In genomic region chr12:121295746-121296617, GRCh38 we compare ENCODE assay signal across 1 cellular context.
TF ChIP-seq lines count a peak whose summit lies in the region.

No MANE protein-coding gene starts in this region.

TF ChIP-seq in K562, 482 proteins besides CTCF, POLR2A, EP300 and RAD21 (continues in another document):
- TF ChIP-seq CTBP1 (IDR thresholded peaks at IDR 0.05; ENCODE audit: borderline replicate concordance) (no peak), SREBF1 (IDR thresholded peaks at IDR 0.05; ENCODE audit: borderline replicate concordance, low read depth, low read length) (no peak), NR1H2 (CRISPR knock-in tag; IDR thresholded peaks at IDR 0.05) (peak; percentile 83; the same call in 1 of the 2 replicates), EGR1 (conservative IDR thresholded peaks at IDR 0.05) (0 out of 2 replicates have a peak, but pooled peaks have one; percentile 17), FOXJ2 (tag; IDR thresholded peaks at IDR 0.05) (no peak), MYC (IDR thresholded peaks at IDR 0.05; ENCODE audit: low read depth, low read length) (peak; percentile 95), MYC (CRISPR knock-in tag; IDR thresholded peaks at IDR 0.05; ENCODE audit: borderline replicate concordance, low read depth) (peak; percentile 68; the same call in 1 of the 2 replicates), RBM14 (IDR thresholded peaks at IDR 0.05; ENCODE audit: borderline replicate concordance, insufficient read depth, low read depth, low read length) (no peak), U2AF1 (optimal IDR thresholded peaks at IDR 0.05; ENCODE audit: low read depth, low read length) (no peak), PTBP1 (IDR thresholded peaks at IDR 0.05; ENCODE audit: low read depth, low read length) (no peak; the same call in 1 of the 2 replicates), PHTF2 (CRISPR knock-in tag; IDR thresholded peaks at IDR 0.05) (no peak), SP2 (IDR thresholded peaks at IDR 0.05; ENCODE audit: extremely low read depth, low read depth, low read length, poor library complexity, severe bottlenecking) (no peak), MXI1 (IDR thresholded peaks at IDR 0.05; ENCODE audit: low read depth, low read length) (peak; percentile 89), ZNF134 (CRISPR knock-in tag; conservative IDR thresholded peaks at IDR 0.05) (no peak), TAF15 (IDR thresholded peaks at IDR 0.05; ENCODE audit: low read depth, low read length) (no peak), XRCC5 (IDR thresholded peaks at IDR 0.05; ENCODE audit: low read depth, low read length) (no peak), JUND (IDR thresholded peaks at IDR 0.05; ENCODE audit: borderline replicate concordance, low read depth, low read length) (no peak), JUND (tag; IDR thresholded peaks at IDR 0.05; ENCODE audit: borderline replicate concordance, low read depth, low read length) (no peak), ZNF511 (CRISPR knock-in tag; IDR thresholded peaks at IDR 0.05) (0 out of 2 replicates have a peak, but pooled peaks have one; percentile 30), ZBTB9 (CRISPR knock-in tag; IDR thresholded peaks at IDR 0.05) (no peak), FIP1L1 (IDR thresholded peaks at IDR 0.05; ENCODE audit: low read depth, low read length, poor library complexity, severe bottlenecking) (peak; percentile 40), ZNF354B (CRISPR knock-in tag; IDR thresholded peaks at IDR 0.05) (no peak), SAFB (IDR thresholded peaks at IDR 0.05; ENCODE audit: borderline replicate concordance, low read depth, low read length) (peak; percentile 62), NR2C2 (CRISPR knock-in tag; IDR thresholded peaks at IDR 0.05) (0 out of 2 replicates have a peak, but pooled peaks have one; percentile 38), NR2C2 (tag; IDR thresholded peaks at IDR 0.05) (peak; percentile 57; the same call in 1 of the 2 replicates), FOXA3 (CRISPR knock-in tag; conservative IDR thresholded peaks at IDR 0.05 in 1 of 2, IDR thresholded peaks at IDR 0.05 in 1 of 2) (peak in 1 of 2 experiments; percentile 54; a peak in 1 of 4 replicates), NR3C1 (CRISPR knock-in tag; IDR thresholded peaks at IDR 0.05) (no peak), TOE1 (IDR thresholded peaks at IDR 0.05; ENCODE audit: borderline replicate concordance) (no peak), TOE1 (CRISPR knock-in tag; IDR thresholded peaks at IDR 0.05; ENCODE audit: borderline replicate concordance, low read depth) (no peak), DIDO1 (tag; IDR thresholded peaks at IDR 0.05; ENCODE audit: low read depth) (no peak), ZNF12 (CRISPR knock-in tag; IDR thresholded peaks at IDR 0.05) (peak; percentile 78)
- TF ChIP-seq, protein P1, sequence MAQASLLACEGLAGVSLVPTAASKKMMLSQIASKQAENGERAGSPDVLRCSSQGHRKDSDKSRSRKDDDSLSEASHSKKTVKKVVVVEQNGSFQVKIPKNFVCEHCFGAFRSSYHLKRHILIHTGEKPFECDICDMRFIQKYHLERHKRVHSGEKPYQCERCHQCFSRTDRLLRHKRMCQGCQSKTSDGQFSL (CRISPR knock-in tag; IDR thresholded peaks at IDR 0.05): peak; percentile 62; the same call in 1 of the 2 replicates
- TF ChIP-seq, protein P1 (tag; IDR thresholded peaks at IDR 0.05): peak in 1 of 2 experiments; percentile 68; a peak in 1 of 4 replicates
- TF ChIP-seq, protein P2, sequence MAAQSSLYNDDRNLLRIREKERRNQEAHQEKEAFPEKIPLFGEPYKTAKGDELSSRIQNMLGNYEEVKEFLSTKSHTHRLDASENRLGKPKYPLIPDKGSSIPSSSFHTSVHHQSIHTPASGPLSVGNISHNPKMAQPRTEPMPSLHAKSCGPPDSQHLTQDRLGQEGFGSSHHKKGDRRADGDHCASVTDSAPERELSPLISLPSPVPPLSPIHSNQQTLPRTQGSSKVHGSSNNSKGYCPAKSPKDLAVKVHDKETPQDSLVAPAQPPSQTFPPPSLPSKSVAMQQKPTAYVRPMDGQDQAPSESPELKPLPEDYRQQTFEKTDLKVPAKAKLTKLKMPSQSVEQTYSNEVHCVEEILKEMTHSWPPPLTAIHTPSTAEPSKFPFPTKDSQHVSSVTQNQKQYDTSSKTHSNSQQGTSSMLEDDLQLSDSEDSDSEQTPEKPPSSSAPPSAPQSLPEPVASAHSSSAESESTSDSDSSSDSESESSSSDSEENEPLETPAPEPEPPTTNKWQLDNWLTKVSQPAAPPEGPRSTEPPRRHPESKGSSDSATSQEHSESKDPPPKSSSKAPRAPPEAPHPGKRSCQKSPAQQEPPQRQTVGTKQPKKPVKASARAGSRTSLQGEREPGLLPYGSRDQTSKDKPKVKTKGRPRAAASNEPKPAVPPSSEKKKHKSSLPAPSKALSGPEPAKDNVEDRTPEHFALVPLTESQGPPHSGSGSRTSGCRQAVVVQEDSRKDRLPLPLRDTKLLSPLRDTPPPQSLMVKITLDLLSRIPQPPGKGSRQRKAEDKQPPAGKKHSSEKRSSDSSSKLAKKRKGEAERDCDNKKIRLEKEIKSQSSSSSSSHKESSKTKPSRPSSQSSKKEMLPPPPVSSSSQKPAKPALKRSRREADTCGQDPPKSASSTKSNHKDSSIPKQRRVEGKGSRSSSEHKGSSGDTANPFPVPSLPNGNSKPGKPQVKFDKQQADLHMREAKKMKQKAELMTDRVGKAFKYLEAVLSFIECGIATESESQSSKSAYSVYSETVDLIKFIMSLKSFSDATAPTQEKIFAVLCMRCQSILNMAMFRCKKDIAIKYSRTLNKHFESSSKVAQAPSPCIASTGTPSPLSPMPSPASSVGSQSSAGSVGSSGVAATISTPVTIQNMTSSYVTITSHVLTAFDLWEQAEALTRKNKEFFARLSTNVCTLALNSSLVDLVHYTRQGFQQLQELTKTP (IDR thresholded peaks at IDR 0.05; ENCODE audit: low read depth in 1 of 2, partially characterized antibody in 2 of 2): no peak
- TF ChIP-seq, protein P3, sequence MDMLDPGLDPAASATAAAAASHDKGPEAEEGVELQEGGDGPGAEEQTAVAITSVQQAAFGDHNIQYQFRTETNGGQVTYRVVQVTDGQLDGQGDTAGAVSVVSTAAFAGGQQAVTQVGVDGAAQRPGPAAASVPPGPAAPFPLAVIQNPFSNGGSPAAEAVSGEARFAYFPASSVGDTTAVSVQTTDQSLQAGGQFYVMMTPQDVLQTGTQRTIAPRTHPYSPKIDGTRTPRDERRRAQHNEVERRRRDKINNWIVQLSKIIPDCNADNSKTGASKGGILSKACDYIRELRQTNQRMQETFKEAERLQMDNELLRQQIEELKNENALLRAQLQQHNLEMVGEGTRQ (CRISPR knock-in tag; IDR thresholded peaks at IDR 0.05): peak; percentile 20; the same call in 1 of the 2 replicates
- TF ChIP-seq, protein P4, sequence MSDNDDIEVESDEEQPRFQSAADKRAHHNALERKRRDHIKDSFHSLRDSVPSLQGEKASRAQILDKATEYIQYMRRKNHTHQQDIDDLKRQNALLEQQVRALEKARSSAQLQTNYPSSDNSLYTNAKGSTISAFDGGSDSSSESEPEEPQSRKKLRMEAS (CRISPR knock-in tag; IDR thresholded peaks at IDR 0.05): peak; percentile 93
- TF ChIP-seq, protein P5, sequence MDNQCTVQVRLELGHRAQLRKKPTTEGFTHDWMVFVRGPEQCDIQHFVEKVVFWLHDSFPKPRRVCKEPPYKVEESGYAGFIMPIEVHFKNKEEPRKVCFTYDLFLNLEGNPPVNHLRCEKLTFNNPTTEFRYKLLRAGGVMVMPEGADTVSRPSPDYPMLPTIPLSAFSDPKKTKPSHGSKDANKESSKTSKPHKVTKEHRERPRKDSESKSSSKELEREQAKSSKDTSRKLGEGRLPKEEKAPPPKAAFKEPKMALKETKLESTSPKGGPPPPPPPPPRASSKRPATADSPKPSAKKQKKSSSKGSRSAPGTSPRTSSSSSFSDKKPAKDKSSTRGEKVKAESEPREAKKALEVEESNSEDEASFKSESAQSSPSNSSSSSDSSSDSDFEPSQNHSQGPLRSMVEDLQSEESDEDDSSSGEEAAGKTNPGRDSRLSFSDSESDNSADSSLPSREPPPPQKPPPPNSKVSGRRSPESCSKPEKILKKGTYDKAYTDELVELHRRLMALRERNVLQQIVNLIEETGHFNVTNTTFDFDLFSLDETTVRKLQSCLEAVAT (IDR thresholded peaks at IDR 0.05): no peak
- TF ChIP-seq, protein P6, sequence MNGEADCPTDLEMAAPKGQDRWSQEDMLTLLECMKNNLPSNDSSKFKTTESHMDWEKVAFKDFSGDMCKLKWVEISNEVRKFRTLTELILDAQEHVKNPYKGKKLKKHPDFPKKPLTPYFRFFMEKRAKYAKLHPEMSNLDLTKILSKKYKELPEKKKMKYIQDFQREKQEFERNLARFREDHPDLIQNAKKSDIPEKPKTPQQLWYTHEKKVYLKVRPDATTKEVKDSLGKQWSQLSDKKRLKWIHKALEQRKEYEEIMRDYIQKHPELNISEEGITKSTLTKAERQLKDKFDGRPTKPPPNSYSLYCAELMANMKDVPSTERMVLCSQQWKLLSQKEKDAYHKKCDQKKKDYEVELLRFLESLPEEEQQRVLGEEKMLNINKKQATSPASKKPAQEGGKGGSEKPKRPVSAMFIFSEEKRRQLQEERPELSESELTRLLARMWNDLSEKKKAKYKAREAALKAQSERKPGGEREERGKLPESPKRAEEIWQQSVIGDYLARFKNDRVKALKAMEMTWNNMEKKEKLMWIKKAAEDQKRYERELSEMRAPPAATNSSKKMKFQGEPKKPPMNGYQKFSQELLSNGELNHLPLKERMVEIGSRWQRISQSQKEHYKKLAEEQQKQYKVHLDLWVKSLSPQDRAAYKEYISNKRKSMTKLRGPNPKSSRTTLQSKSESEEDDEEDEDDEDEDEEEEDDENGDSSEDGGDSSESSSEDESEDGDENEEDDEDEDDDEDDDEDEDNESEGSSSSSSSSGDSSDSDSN (IDR thresholded peaks at IDR 0.05; ENCODE audit: borderline replicate concordance in 1 of 2, low read depth in 2 of 2, low read length in 2 of 2): 0 out of 4 replicates have a peak, but pooled peaks of 1 of the 2 experiments have one; percentile 14
- TF ChIP-seq, protein P7, sequence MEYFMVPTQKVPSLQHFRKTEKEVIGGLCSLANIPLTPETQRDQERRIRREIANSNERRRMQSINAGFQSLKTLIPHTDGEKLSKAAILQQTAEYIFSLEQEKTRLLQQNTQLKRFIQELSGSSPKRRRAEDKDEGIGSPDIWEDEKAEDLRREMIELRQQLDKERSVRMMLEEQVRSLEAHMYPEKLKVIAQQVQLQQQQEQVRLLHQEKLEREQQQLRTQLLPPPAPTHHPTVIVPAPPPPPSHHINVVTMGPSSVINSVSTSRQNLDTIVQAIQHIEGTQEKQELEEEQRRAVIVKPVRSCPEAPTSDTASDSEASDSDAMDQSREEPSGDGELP (CRISPR knock-in tag; IDR thresholded peaks at IDR 0.05; ENCODE audit: borderline replicate concordance): peak; percentile 41; the same call in 1 of the 2 replicates
- TF ChIP-seq, protein P8, sequence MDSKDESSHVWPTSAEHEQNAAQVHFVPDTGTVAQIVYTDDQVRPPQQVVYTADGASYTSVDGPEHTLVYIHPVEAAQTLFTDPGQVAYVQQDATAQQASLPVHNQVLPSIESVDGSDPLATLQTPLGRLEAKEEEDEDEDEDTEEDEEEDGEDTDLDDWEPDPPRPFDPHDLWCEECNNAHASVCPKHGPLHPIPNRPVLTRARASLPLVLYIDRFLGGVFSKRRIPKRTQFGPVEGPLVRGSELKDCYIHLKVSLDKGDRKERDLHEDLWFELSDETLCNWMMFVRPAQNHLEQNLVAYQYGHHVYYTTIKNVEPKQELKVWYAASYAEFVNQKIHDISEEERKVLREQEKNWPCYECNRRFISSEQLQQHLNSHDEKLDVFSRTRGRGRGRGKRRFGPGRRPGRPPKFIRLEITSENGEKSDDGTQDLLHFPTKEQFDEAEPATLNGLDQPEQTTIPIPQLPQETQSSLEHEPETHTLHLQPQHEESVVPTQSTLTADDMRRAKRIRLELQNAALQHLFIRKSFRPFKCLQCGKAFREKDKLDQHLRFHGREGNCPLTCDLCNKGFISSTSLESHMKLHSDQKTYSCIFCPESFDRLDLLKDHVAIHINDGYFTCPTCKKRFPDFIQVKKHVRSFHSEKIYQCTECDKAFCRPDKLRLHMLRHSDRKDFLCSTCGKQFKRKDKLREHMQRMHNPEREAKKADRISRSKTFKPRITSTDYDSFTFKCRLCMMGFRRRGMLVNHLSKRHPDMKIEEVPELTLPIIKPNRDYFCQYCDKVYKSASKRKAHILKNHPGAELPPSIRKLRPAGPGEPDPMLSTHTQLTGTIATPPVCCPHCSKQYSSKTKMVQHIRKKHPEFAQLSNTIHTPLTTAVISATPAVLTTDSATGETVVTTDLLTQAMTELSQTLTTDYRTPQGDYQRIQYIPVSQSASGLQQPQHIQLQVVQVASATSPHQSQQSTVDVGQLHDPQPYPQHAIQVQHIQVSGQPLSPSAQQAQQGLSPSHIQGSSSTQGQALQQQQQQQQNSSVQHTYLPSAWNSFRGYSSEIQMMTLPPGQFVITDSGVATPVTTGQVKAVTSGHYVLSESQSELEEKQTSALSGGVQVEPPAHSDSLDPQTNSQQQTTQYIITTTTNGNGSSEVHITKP (IDR thresholded peaks at IDR 0.05; ENCODE audit: partially characterized antibody): peak; percentile 16
- TF ChIP-seq, protein P9, sequence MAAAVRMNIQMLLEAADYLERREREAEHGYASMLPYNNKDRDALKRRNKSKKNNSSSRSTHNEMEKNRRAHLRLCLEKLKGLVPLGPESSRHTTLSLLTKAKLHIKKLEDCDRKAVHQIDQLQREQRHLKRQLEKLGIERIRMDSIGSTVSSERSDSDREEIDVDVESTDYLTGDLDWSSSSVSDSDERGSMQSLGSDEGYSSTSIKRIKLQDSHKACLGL (CRISPR knock-in tag; IDR thresholded peaks at IDR 0.05; ENCODE audit: borderline replicate concordance, poor library complexity, severe bottlenecking): peak; percentile 83
- TF ChIP-seq, protein P10, sequence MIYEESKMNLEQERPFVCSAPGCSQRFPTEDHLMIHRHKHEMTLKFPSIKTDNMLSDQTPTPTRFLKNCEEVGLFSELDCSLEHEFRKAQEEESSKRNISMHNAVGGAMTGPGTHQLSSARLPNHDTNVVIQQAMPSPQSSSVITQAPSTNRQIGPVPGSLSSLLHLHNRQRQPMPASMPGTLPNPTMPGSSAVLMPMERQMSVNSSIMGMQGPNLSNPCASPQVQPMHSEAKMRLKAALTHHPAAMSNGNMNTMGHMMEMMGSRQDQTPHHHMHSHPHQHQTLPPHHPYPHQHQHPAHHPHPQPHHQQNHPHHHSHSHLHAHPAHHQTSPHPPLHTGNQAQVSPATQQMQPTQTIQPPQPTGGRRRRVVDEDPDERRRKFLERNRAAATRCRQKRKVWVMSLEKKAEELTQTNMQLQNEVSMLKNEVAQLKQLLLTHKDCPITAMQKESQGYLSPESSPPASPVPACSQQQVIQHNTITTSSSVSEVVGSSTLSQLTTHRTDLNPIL (CRISPR knock-in tag; IDR thresholded peaks at IDR 0.05): no peak
